8 cellular contexts compared by ENCODE assay signal in genomic region chr4:183987987-183988392, GRCh38.
DNase-seq lines count a peak whose midpoint lies in the region; ATAC-seq lines count a peak whose summit lies in the region.

No MANE protein-coding gene starts in this region.

- ATAC-seq in T-helper 17 cell: no peak

- peaks cover 14% of the 10 kb centered on the region for H3K36me3 ChIP-seq in neuron (ENCODE audit: insufficient read depth, low read length)

- intact Hi-C loops in activated T-helper 2 cell treated with anti-CD3 and anti-CD28 coated beads, Interferon-gamma antibody, Interleukin-2, Interleukin-4, amounts not matched to agents 10 μg/mL and 5 μg/mL and 100 μg/mL, durations not matched to agents 14 hours and 24 hours and 36 hours (cut with micrococcal nuclease): no loop called here

- no peaks in the 10 kb centered on the region for H3K4me1 Mint-ChIP-seq in activated T-helper 2 cell treated with anti-CD3 and anti-CD28 coated beads, Interferon-gamma antibody, Interleukin-2, Interleukin-4, amounts not matched to agents 10 μg/mL and 5 μg/mL and 100 μg/mL, durations not matched to agents 14 hours and 24 hours and 36 hours (ENCODE audit: low read depth)
- no peaks in the 10 kb centered on the region for H3K4me1 Mint-ChIP-seq in T-helper 17 cell

- H3K4me3 Mint-ChIP-seq in activated T-helper 2 cell treated with anti-CD3 and anti-CD28 coated beads, Interferon-gamma antibody, Interleukin-2, Interleukin-4, amounts not matched to agents 10 μg/mL and 5 μg/mL and 100 μg/mL, durations not matched to agents 14 hours and 24 hours and 36 hours (ENCODE audit: low read depth): no peak overlapping the region
- H3K4me3 Mint-ChIP-seq in T-helper 17 cell: no peak overlapping the region

- no peak overlapping the region for H3K27ac Mint-ChIP-seq in activated T-helper 2 cell treated with anti-CD3 and anti-CD28 coated beads, Interferon-gamma antibody, Interleukin-2, Interleukin-4, amounts not matched to agents 10 μg/mL and 5 μg/mL and 100 μg/mL, durations not matched to agents 14 hours and 24 hours and 36 hours
- H3K27ac Mint-ChIP-seq in T-helper 17 cell: no peak overlapping the region

- peaks cover 36% of the 10 kb centered on the region for H3K4me1 ChIP-seq in neuron (ENCODE audit: insufficient read depth, low read length)

- H3K9me3 Mint-ChIP-seq in activated T-helper 2 cell treated with anti-CD3 and anti-CD28 coated beads, Interferon-gamma antibody, Interleukin-2, Interleukin-4, amounts not matched to agents 10 μg/mL and 5 μg/mL and 100 μg/mL, durations not matched to agents 14 hours and 24 hours and 36 hours: no peaks in the 10 kb centered on the region

- peaks cover 8% of the 10 kb centered on the region for H3K27me3 Mint-ChIP-seq in activated T-helper 2 cell treated with anti-CD3 and anti-CD28 coated beads, Interferon-gamma antibody, Interleukin-2, Interleukin-4, amounts not matched to agents 10 μg/mL and 5 μg/mL and 100 μg/mL, durations not matched to agents 14 hours and 24 hours and 36 hours (ENCODE audit: low read depth)
- H3K27me3 Mint-ChIP-seq in T-helper 17 cell: peaks cover 22% of the 10 kb centered on the region

- H3K36me3 Mint-ChIP-seq in activated T-helper 2 cell treated with anti-CD3 and anti-CD28 coated beads, Interferon-gamma antibody, Interleukin-2, Interleukin-4, amounts not matched to agents 10 μg/mL and 5 μg/mL and 100 μg/mL, durations not matched to agents 14 hours and 24 hours and 36 hours (ENCODE audit: low read depth): no peaks in the 10 kb centered on the region
- no peaks in the 10 kb centered on the region for H3K36me3 Mint-ChIP-seq in T-helper 17 cell (ENCODE audit: low read depth)

- no peak overlapping the region for H2AFZ ChIP-seq in neuron (ENCODE audit: low read depth, low read length)

- H3K9me3 ChIP-seq in neuron (ENCODE audit: low read length) (no peaks in the 10 kb centered on the region), T-helper 17 cell (ENCODE audit: control insufficient read depth, low read length, poor library complexity, severe bottlenecking) (no peaks in the 10 kb centered on the region)

- peak overlapping the region; percentile 49 for H3K4me3 ChIP-seq in neuron (ENCODE audit: low read length)

- DNase-seq in NCI-H1092 treated with DMSO at 0.1 percent for 48 hours (lab: John Stamatoyannopoulos, UW) (peak; percentile 4), NCI-H1092 (lab: John Stamatoyannopoulos, UW) (no peak), SW 1271 (lab: John Stamatoyannopoulos, UW) (peak; percentile 1 to 5), glomerular endothelial cell (ENCODE audit: extremely low read depth, low read depth, low spot score) (peak; percentile 10), T-helper 17 cell (no peak)
- no peak for DNase-seq in activated T-helper 2 cell treated with anti-CD3 and anti-CD28 coated beads, Interferon-gamma antibody, Interleukin-2, Interleukin-4, amounts not matched to agents 10 μg/mL and 5 μg/mL and 100 μg/mL, durations not matched to agents 14 hours and 24 hours and 36 hours (ENCODE audit: low spot score)
- DNase-seq in stimulated activated naive CD4-positive, alpha-beta T cell treated with Interleukin-2 at 50 U/mL for 16 hours (lab: John Stamatoyannopoulos, UW): no peak

- no peaks in the 10 kb centered on the region for H3K27me3 ChIP-seq in neuron (ENCODE audit: insufficient read depth, low read length)

Comparison
In these comparisons a context has a peak if more than half of its experiments do, and no peak if none do; other contexts are left out.
1. DNase-seq: peak in NCI-H1092 treated with DMSO at 0.1 percent for 48 hours (single experiment), SW 1271 (2 of 2) and glomerular endothelial cell (single experiment); none in NCI-H1092 (single experiment), activated T-helper 2 cell treated with anti-CD3 and anti-CD28 coated beads, Interferon-gamma antibody, Interleukin-2, Interleukin-4, amounts not matched to agents 10 μg/mL and 5 μg/mL and 100 μg/mL, durations not matched to agents 14 hours and 24 hours and 36 hours (single experiment), T-helper 17 cell (0 of 3) and stimulated activated naive CD4-positive, alpha-beta T cell treated with Interleukin-2 at 50 U/mL for 16 hours (single experiment).